In the genomic region with DNA sequence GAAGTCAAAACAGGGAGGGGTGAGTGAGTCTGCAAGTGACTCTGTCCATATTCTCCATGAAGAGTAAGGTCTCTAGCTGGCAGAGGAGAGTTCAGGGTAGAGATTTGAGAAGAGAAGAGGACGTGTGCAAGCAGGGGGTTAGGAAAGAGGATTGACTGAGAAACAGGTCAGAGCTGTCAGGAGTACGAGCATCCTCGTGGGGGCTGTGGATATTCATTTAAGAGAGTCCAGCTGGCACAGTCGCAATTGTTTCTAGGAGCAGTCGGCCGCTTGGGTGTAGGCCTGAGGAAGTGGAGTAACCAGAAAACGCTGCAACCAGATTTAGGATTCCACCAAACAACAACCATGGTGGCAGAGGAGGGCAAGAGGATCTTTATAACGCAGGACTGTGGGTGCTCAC, we compare ENCODE assay signal across 26 cellular contexts. TPM values are rescaled to one million over a fixed set of nuclear protein-coding genes. Genes with fewer than 3 reads are reported as not detected.
DNase-seq lines count a peak whose midpoint lies in the region; ATAC-seq and TF ChIP-seq lines count a peak whose summit lies in the region.
"Had no signal": no experiment of that assay in that cellular context is flagged by ENCODE, and none has a peak within 500 bp of the region (broad histone marks: within the 10 kb centered on the region; RNA-seq: fewer than 3 reads in every experiment).

No MANE protein-coding gene starts in this region.

- H2AFZ ChIP-seq in GM23338 = no peak overlapping the region

- peak overlapping the region; percentile 34; the same call in 1 of the 2 replicates for H3K27ac Mint-ChIP-seq in GM23338
- H3K27ac Mint-ChIP-seq: activated B cell treated with CpG ODN at 0.5 μM for 24 hours; activated T-cell treated with anti-CD3 and anti-CD28 coated beads, Interleukin-2, amount 50 U/mL, for 72 hours; CD4-positive, alpha-beta memory T cell; effector memory CD8-positive, alpha-beta T cell; stimulated activated effector memory CD8-positive, alpha-beta T cell treated with anti-CD3 and anti-CD28 coated beads, Interleukin-12 subunit alpha, Interleukin-12 subunit beta, amount 100 ng/mL, for 72 hours had no signal

- H3K36me3 ChIP-seq in GM23338 (ENCODE audit: insufficient read depth) (no peaks in the 10 kb centered on the region), stomach (no peaks in the 10 kb centered on the region)
- H3K36me3 ChIP-seq: brain microvascular endothelial cell, colonic mucosa, heart left ventricle, sigmoid colon had no signal

- peaks cover 67% of the 10 kb centered on the region for H3K79me2 ChIP-seq in GM23338 (replicated peaks; ENCODE audit: insufficient read depth)

- H3K9me3 Mint-ChIP-seq in GM23338 = no peaks in the 10 kb centered on the region
- H3K9me3 Mint-ChIP-seq: activated B cell treated with CpG ODN at 0.5 μM for 24 hours; activated T-cell treated with anti-CD3 and anti-CD28 coated beads, Interleukin-2, amount 50 U/mL, for 72 hours; CD4-positive, alpha-beta memory T cell; effector memory CD8-positive, alpha-beta T cell; stimulated activated effector memory CD8-positive, alpha-beta T cell treated with anti-CD3 and anti-CD28 coated beads, Interleukin-12 subunit alpha, Interleukin-12 subunit beta, amount 100 ng/mL, for 72 hours had no signal

- TF ChIP-seq POLR2A in stomach (IDR thresholded peaks at IDR 0.05) = no peak

- peaks cover 14% of the 10 kb centered on the region; the same call in 2 of the 3 replicates for H3K36me3 Mint-ChIP-seq in GM23338 (ENCODE audit: low read depth)
- H3K36me3 Mint-ChIP-seq: CD4-positive, alpha-beta memory T cell; stimulated activated effector memory CD8-positive, alpha-beta T cell treated with anti-CD3 and anti-CD28 coated beads, Interleukin-12 subunit alpha, Interleukin-12 subunit beta, amount 100 ng/mL, for 72 hours had no signal

- H3K4me1 ChIP-seq in GM23338 (ENCODE audit: insufficient read depth) (no peaks in the 10 kb centered on the region; the same call in 1 of the 2 replicates), stomach (peaks cover 0 to 22% (median 6%) of the 10 kb centered on the region in 4 donors)
- H3K4me1 ChIP-seq: colonic mucosa, sigmoid colon had no signal

- 46 to 68% (median 63%) methylated on average over 8 of the region's 8 CpGs for WGBS in stomach, 5 donors

- intact Hi-C loops in stomach (cut with DNase I; ENCODE audit: low total_unique reads) = no loop called here

- peaks cover 28% of the 10 kb centered on the region; the same call in 1 of the 2 replicates for H4K20me1 ChIP-seq in GM23338 (replicated peaks; ENCODE audit: insufficient read depth)

- DNase-seq in GM23338 (ENCODE audit: low spot score) = no peak
- DNase-seq in NCI-H82 (lab: John Stamatoyannopoulos, UW) = peak; percentile 63
- DNase-seq in cerebellar cortex (ENCODE audit: low spot score) = peak; percentile 15
- no peak for DNase-seq in stomach
- DNase-seq in stimulated activated naive CD4-positive, alpha-beta T cell treated with Interleukin-2 at 50 U/mL for 16 hours (lab: John Stamatoyannopoulos, UW) = no peak
- DNase-seq in DMS153 (lab: John Stamatoyannopoulos, UW) = no peak
- no peak for DNase-seq in NCI-H510A treated with DMSO at 0.1 percent for 48 hours (lab: John Stamatoyannopoulos, UW)
- DNase-seq: activated B cell treated with CpG ODN at 0.5 μM for 24 hours; activated CD4-positive, alpha-beta T cell treated with anti-CD3 and anti-CD28 coated beads, Interleukin-2, amount 50 U/mL, for 4 hours; activated naive CD4-positive, alpha-beta T cell; activated T-cell treated with anti-CD3 and anti-CD28 coated beads, Interleukin-2, amount 50 U/mL, for 72 hours; brain microvascular endothelial cell; CD4-positive, alpha-beta memory T cell; colonic mucosa; effector memory CD8-positive, alpha-beta T cell; erythroblast; HCEC 1CT; mammary epithelial cell; NCI-H2107; NK-92 treated with Interleukin-12 subunit alpha and Interleukin-12 subunit beta, amount 100 ng/mL, for 24 hours; sigmoid colon; stimulated activated CD4-positive, alpha-beta T cell treated with anti-CD3 and anti-CD28 coated beads, Interleukin-4, amount 100 ng/mL, for 24 hours; SW 1271; T1000 had no signal

- H3K4me1 Mint-ChIP-seq in GM23338 = peaks cover 19% of the 10 kb centered on the region
- H3K4me1 Mint-ChIP-seq: CD4-positive, alpha-beta memory T cell; stimulated activated effector memory CD8-positive, alpha-beta T cell treated with anti-CD3 and anti-CD28 coated beads, Interleukin-12 subunit alpha, Interleukin-12 subunit beta, amount 100 ng/mL, for 72 hours had no signal

- H3K4me3 ChIP-seq in GM23338 (no peak overlapping the region), stomach (no peak overlapping the region)
- H3K4me3 ChIP-seq: colonic mucosa, heart left ventricle, sigmoid colon had no signal

- no peak for TF ChIP-seq EP300 in stomach (IDR thresholded peaks at IDR 0.05)

- no peak for ATAC-seq in GM23338
- ATAC-seq: activated T-cell treated with anti-CD3 and anti-CD28 coated beads, Interleukin-2, amount 50 U/mL, for 72 hours; effector memory CD8-positive, alpha-beta T cell; stimulated activated effector memory CD8-positive, alpha-beta T cell treated with anti-CD3 and anti-CD28 coated beads, Interleukin-12 subunit alpha, Interleukin-12 subunit beta, amount 100 ng/mL, for 72 hours had no signal

- H3K4me2 ChIP-seq in GM23338 = no peak overlapping the region

- no peaks in the 10 kb centered on the region for H3K27me3 Mint-ChIP-seq in GM23338 (ENCODE audit: insufficient read depth, low read depth, poor library complexity)

- H3F3A ChIP-seq in GM23338 (replicated peaks; ENCODE audit: low read depth) = no peaks in the 10 kb centered on the region

- H3K9me3 ChIP-seq in stomach = no peaks in the 10 kb centered on the region
- H3K9me3 ChIP-seq: colonic mucosa, heart left ventricle, sigmoid colon had no signal

- no peak for TF ChIP-seq CTCF in GM23338 (conservative IDR thresholded peaks at IDR 0.05; ENCODE audit: low read depth in 2 of 2)
- no peak for TF ChIP-seq CTCF in stomach (IDR thresholded peaks at IDR 0.05)

- H3K27ac ChIP-seq in GM23338 (ENCODE audit: low read depth) (no peak overlapping the region), stomach (peak overlapping the region in 4 of 5 donors; percentile 3 to 57 (median 42))
- H3K27ac ChIP-seq: brain microvascular endothelial cell, colonic mucosa, sigmoid colon had no signal

- H3K4me3 Mint-ChIP-seq in GM23338 = no peak overlapping the region
- H3K4me3 Mint-ChIP-seq: activated B cell treated with CpG ODN at 0.5 μM for 24 hours; activated T-cell treated with anti-CD3 and anti-CD28 coated beads, Interleukin-2, amount 50 U/mL, for 72 hours; effector memory CD8-positive, alpha-beta T cell; stimulated activated effector memory CD8-positive, alpha-beta T cell treated with anti-CD3 and anti-CD28 coated beads, Interleukin-12 subunit alpha, Interleukin-12 subunit beta, amount 100 ng/mL, for 72 hours had no signal

- no peaks in the 10 kb centered on the region for H3K9me2 ChIP-seq in GM23338 (ENCODE audit: insufficient read depth)

- no peaks in the 10 kb centered on the region for H3K27me3 ChIP-seq in GM23338 (ENCODE audit: insufficient read depth)
- H3K27me3 ChIP-seq in stomach = no peaks in the 10 kb centered on the region
- H3K27me3 ChIP-seq: colonic mucosa, heart left ventricle had no signal

RNA-seq across cellular contexts. Expression of a gene that starts 27.9 kb away (rescaled TPM):
- total RNA-seq in GM23338 (2014; rRNA removed; shearing (Covaris generic)) = 66.6 and 70.3 TPM in 2 replicates
- polyA plus RNA-seq in GM23338 (2016; fragmentation: Nextera tagmentation; extraction: Ambion mirVana) (30.6 and 36.6 TPM in 2 replicates), stomach (10 to 100 TPM in 2 of 3 donors, 1 to 10 TPM in 1; 4.6 to 12.2 (median 11.8) TPM)
- total RNA-seq in stomach = 100 to 1,000 TPM in 2 of 5 donors, 10 to 100 TPM in 2, 1 to 10 TPM in 1; 3.5 to 124 (median 29.0) TPM
- total RNA-seq: activated B cell treated with CpG ODN at 0.5 μM for 24 hours; CD4-positive, alpha-beta memory T cell had no signal
- polyA plus RNA-seq: CD4-positive, alpha-beta memory T cell had no signal

Comparison
In these comparisons a context has a peak if more than half of its experiments do, and no peak if none do; other contexts are left out.
1. DNase-seq: peak in NCI-H82 (single experiment) and cerebellar cortex (single experiment); none in GM23338 (single experiment), stomach (single experiment), stimulated activated naive CD4-positive, alpha-beta T cell treated with Interleukin-2 at 50 U/mL for 16 hours (single experiment), DMS153 (single experiment) and NCI-H510A treated with DMSO at 0.1 percent for 48 hours (single experiment).